In genomic region chr11:117424781-117425180, GRCh38 we compare ENCODE assay signal across 22 cellular contexts.
DNase-seq lines count a peak whose midpoint lies in the region; ATAC-seq and TF ChIP-seq lines count a peak whose summit lies in the region.
"Had no signal": no experiment of that assay in that cellular context is flagged by ENCODE, and none has a peak within 500 bp of the region (broad histone marks: within the 10 kb centered on the region; RNA-seq: fewer than 3 reads in every experiment).

No MANE protein-coding gene starts in this region.

- H3K27me3 Mint-ChIP-seq in activated naive CD4-positive, alpha-beta T cell treated with anti-CD3 and anti-CD28 coated beads, Interleukin-2, amount 10 ng/mL, durations not matched to agents 7 days and 5 days: peaks cover 18% of the 10 kb centered on the region
- H3K27me3 Mint-ChIP-seq in stimulated activated naive B cell treated with anti-CD40 and anti-IgM and Interleukin-4, amounts not matched to agents 10 μg/mL and 1 μg/mL and 100 μg/mL, for 72 hours: peaks cover 13 to 27% of the 10 kb centered on the region in 2 donors

- H3K9me3 ChIP-seq in ascending aorta: no peaks in the 10 kb centered on the region
- H3K9me3 ChIP-seq: mucosa of descending colon, right lobe of liver, suprapubic skin had no signal

- DNase-seq in activated naive CD4-positive, alpha-beta T cell treated with anti-CD3 and anti-CD28 coated beads, Interleukin-2, amount 10 ng/mL, durations not matched to agents 7 days and 5 days: peak; percentile 8
- DNase-seq in activated naive CD4-positive, alpha-beta T cell (lab: John Stamatoyannopoulos, UW): no peak
- DNase-seq in NAMALWA (ENCODE audit: low spot score): peak; percentile 28
- peak; percentile 77 for DNase-seq in fibroblast of mammary gland (ENCODE audit: low read depth)
- DNase-seq in stimulated activated naive B cell treated with anti-CD40 and anti-IgM and Interleukin-4, amounts not matched to agents 10 μg/mL and 1 μg/mL and 100 μg/mL, for 72 hours: no peak
- no peak for DNase-seq in ascending aorta (ENCODE audit: low spot score in 2 of 2)
- no peak for DNase-seq in effector CD8-positive, alpha-beta T cell (lab: John Stamatoyannopoulos, UW)
- DNase-seq in GOT3 (lab: John Stamatoyannopoulos, UW): no peak
- DNase-seq: activated B cell treated with CpG ODN at 0.5 μM for 24 hours; activated CD4-positive, alpha-beta T cell treated with anti-CD3 and anti-CD28 coated beads, Interleukin-2, amount 50 U/mL, for 4 hours; activated CD8-positive, alpha-beta memory T cell treated with anti-CD3 and anti-CD28 coated beads, Interleukin-2, amount 50 U/mL, for 48 hours; activated gamma-delta T cell treated with Interleukin-2 at 50 U/mL for 16 hours; caudate nucleus; CD4-positive, alpha-beta memory T cell; DMS 273 treated with DMSO at 0.1 percent for 48 hours; GDM1; HFFc6; mucosa of descending colon; nephron progenitor cell had no signal

- no peaks in the 10 kb centered on the region for H3K4me1 ChIP-seq in ascending aorta
- H3K4me1 ChIP-seq: right lobe of liver, suprapubic skin had no signal

- no peaks in the 10 kb centered on the region for H3K4me1 Mint-ChIP-seq in activated naive CD4-positive, alpha-beta T cell treated with anti-CD3 and anti-CD28 coated beads, Interleukin-2, amount 10 ng/mL, durations not matched to agents 7 days and 5 days
- H3K4me1 Mint-ChIP-seq in stimulated activated naive B cell treated with anti-CD40 and anti-IgM and Interleukin-4, amounts not matched to agents 10 μg/mL and 1 μg/mL and 100 μg/mL, for 72 hours: peaks cover 4 to 13% of the 10 kb centered on the region in 2 donors

- no peak overlapping the region for H3K4me3 Mint-ChIP-seq in activated naive CD4-positive, alpha-beta T cell treated with anti-CD3 and anti-CD28 coated beads, Interleukin-2, amount 10 ng/mL, durations not matched to agents 7 days and 5 days
- H3K4me3 Mint-ChIP-seq in stimulated activated naive B cell treated with anti-CD40 and anti-IgM and Interleukin-4, amounts not matched to agents 10 μg/mL and 1 μg/mL and 100 μg/mL, for 72 hours: no peak overlapping the region
- H3K4me3 Mint-ChIP-seq: activated B cell treated with CpG ODN at 0.5 μM for 24 hours; CD4-positive, alpha-beta memory T cell; HFFc6; nephron progenitor cell had no signal

- TF ChIP-seq CTCF in fibroblast of mammary gland (conservative IDR thresholded peaks at IDR 0.05; ENCODE audit: control insufficient read depth, insufficient read depth, low read depth, low read length): no peak
- TF ChIP-seq CTCF in ascending aorta (IDR thresholded peaks at IDR 0.05): no peak

- no peaks in the 10 kb centered on the region for H3K36me3 ChIP-seq in ascending aorta
- H3K36me3 ChIP-seq: right lobe of liver, suprapubic skin had no signal

- intact Hi-C loops in ascending aorta (cut with DNase I): loop anchor here (5.0 kb wide), 1 partner anchor 393 kb away; no protein-coding TSS in a partner anchor

- no peak overlapping the region for H3K27ac ChIP-seq in ascending aorta
- H3K27ac ChIP-seq: right lobe of liver, suprapubic skin had no signal

- H3K4me3 ChIP-seq in fibroblast of mammary gland (ENCODE audit: control insufficient read depth, low read depth, low read length): no peak overlapping the region
- no peak overlapping the region for H3K4me3 ChIP-seq in ascending aorta
- H3K4me3 ChIP-seq: dorsolateral prefrontal cortex, mucosa of descending colon, right lobe of liver, suprapubic skin had no signal

- no peaks in the 10 kb centered on the region for H3K27me3 ChIP-seq in ascending aorta
- H3K27me3 ChIP-seq: dorsolateral prefrontal cortex, right lobe of liver had no signal

- no peaks in the 10 kb centered on the region for H3K36me3 Mint-ChIP-seq in activated naive CD4-positive, alpha-beta T cell treated with anti-CD3 and anti-CD28 coated beads, Interleukin-2, amount 10 ng/mL, durations not matched to agents 7 days and 5 days
- no peaks in the 10 kb centered on the region for H3K36me3 Mint-ChIP-seq in stimulated activated naive B cell treated with anti-CD40 and anti-IgM and Interleukin-4, amounts not matched to agents 10 μg/mL and 1 μg/mL and 100 μg/mL, for 72 hours
- H3K36me3 Mint-ChIP-seq: CD4-positive, alpha-beta memory T cell had no signal

- H3K9me3 Mint-ChIP-seq in activated naive CD4-positive, alpha-beta T cell treated with anti-CD3 and anti-CD28 coated beads, Interleukin-2, amount 10 ng/mL, durations not matched to agents 7 days and 5 days: no peaks in the 10 kb centered on the region
- no peaks in the 10 kb centered on the region for H3K9me3 Mint-ChIP-seq in stimulated activated naive B cell treated with anti-CD40 and anti-IgM and Interleukin-4, amounts not matched to agents 10 μg/mL and 1 μg/mL and 100 μg/mL, for 72 hours
- H3K9me3 Mint-ChIP-seq: activated B cell treated with CpG ODN at 0.5 μM for 24 hours; CD4-positive, alpha-beta memory T cell; HFFc6; nephron progenitor cell had no signal

- H3K27ac Mint-ChIP-seq in activated naive CD4-positive, alpha-beta T cell treated with anti-CD3 and anti-CD28 coated beads, Interleukin-2, amount 10 ng/mL, durations not matched to agents 7 days and 5 days: no peak overlapping the region
- peak overlapping the region; percentile 2 for H3K27ac Mint-ChIP-seq in stimulated activated naive B cell treated with anti-CD40 and anti-IgM and Interleukin-4, amounts not matched to agents 10 μg/mL and 1 μg/mL and 100 μg/mL, for 72 hours
- H3K27ac Mint-ChIP-seq: activated B cell treated with CpG ODN at 0.5 μM for 24 hours; CD4-positive, alpha-beta memory T cell; HFFc6; nephron progenitor cell had no signal

- ATAC-seq in stimulated activated naive B cell treated with anti-CD40 and anti-IgM and Interleukin-4, amounts not matched to agents 10 μg/mL and 1 μg/mL and 100 μg/mL, for 72 hours (replicated peaks): no peak
- ATAC-seq: mucosa of descending colon, right lobe of liver had no signal

- CTCF ChIA-PET in activated naive CD4-positive, alpha-beta T cell treated with anti-CD3 and anti-CD28 coated beads, Interleukin-2, amount 10 ng/mL, durations not matched to agents 7 days and 5 days (lab: Charles Lee): interaction anchor here (0.6 to 5.5 kb wide), 13 partner anchors 10 to 722 kb away, joined by 3 to 50 read pairs (median 4); no protein-coding TSS in a partner anchor

Comparison
In these comparisons a context has a peak if more than half of its experiments do, and no peak if none do; other contexts are left out.
1. DNase-seq: peak in activated naive CD4-positive, alpha-beta T cell treated with anti-CD3 and anti-CD28 coated beads, Interleukin-2, amount 10 ng/mL, durations not matched to agents 7 days and 5 days (single experiment), NAMALWA (single experiment) and fibroblast of mammary gland (single experiment); none in activated naive CD4-positive, alpha-beta T cell (0 of 4), stimulated activated naive B cell treated with anti-CD40 and anti-IgM and Interleukin-4, amounts not matched to agents 10 μg/mL and 1 μg/mL and 100 μg/mL, for 72 hours (single experiment), ascending aorta (0 of 2), effector CD8-positive, alpha-beta T cell (single experiment) and GOT3 (single experiment).